In genomic region chr12:66627988-66628317, GRCh38 we compare ENCODE assay signal across 17 cellular contexts. TPM values are rescaled to one million over a fixed set of nuclear protein-coding genes. Genes with fewer than 3 reads are reported as not detected.
A peak's percentile ranks its signal among the peaks of the same experiment; 100 is the strongest.
DNase-seq lines count a peak whose midpoint lies in the region; ATAC-seq, FAIRE-seq and TF ChIP-seq lines count a peak whose summit lies in the region.
"Had no signal": no experiment of that assay in that cellular context is flagged by ENCODE, and none has a peak within 500 bp of the region (broad histone marks: within the 10 kb centered on the region; RNA-seq: fewer than 3 reads in every experiment).

No MANE protein-coding gene starts in this region.

- H3K27ac Mint-ChIP-seq in H9 (peak overlapping the region; percentile 81 to 90 (median 86); a peak in 6 of 7 replicates), osteocyte (ENCODE audit: unreplicated experiment) (peak overlapping the region; percentile 9)

- no peak overlapping the region for H4K5ac ChIP-seq in H9 (ENCODE audit: insufficient read length, low read depth, low read length)

- H3K4me1 Mint-ChIP-seq in H9 (peaks cover 17 to 19% of the 10 kb centered on the region in 2 experiments), osteocyte (ENCODE audit: unreplicated experiment) (peaks cover 33% of the 10 kb centered on the region)

- H3K27ac ChIP-seq in H9 (ENCODE audit: insufficient read length, low read depth, low read length) (no peak overlapping the region), VCaP (peak overlapping the region; percentile 57)

- H3K4me1 ChIP-seq in H9 (ENCODE audit: insufficient read depth, low read length): no peaks in the 10 kb centered on the region

- H2AFZ ChIP-seq in H9 (ENCODE audit: low read length): no peak overlapping the region

- no peak overlapping the region for H2AK5ac ChIP-seq in H9 (ENCODE audit: insufficient read length, low read length)

- H2BK15ac ChIP-seq in H9 (ENCODE audit: low read depth, low read length): no peak overlapping the region

- H3K4me3 ChIP-seq in GM12865 (ENCODE audit: low read depth, low read length): no peak overlapping the region

- H3K36me3 Mint-ChIP-seq in H9 (ENCODE audit: insufficient read depth in 1 of 3, low read depth in 3 of 3) (no peaks in the 10 kb centered on the region), osteocyte (ENCODE audit: unreplicated experiment) (no peaks in the 10 kb centered on the region)

- no peak overlapping the region for H3K9ac ChIP-seq in H9 (ENCODE audit: extremely low read depth, insufficient read length, low read length)

- H3K23ac ChIP-seq in H9 (ENCODE audit: insufficient read length, low read depth, low read length): no peak overlapping the region

- no peak overlapping the region for H2BK20ac ChIP-seq in H9 (ENCODE audit: low read depth, low read length, poor library complexity, severe bottlenecking)

- H3K79me2 ChIP-seq in H9 (ENCODE audit: insufficient read depth, low read length): no peaks in the 10 kb centered on the region

- ATAC-seq in left ventricle myocardium superior: no peak

- no CpG with 5 or more reads among the region's 2 CpGs for WGBS in H9 (ENCODE audit: extremely low coverage, insufficient read length, low lambda C conversion rate)

- H3T11ph ChIP-seq in H9 (ENCODE audit: low read length): no peak overlapping the region

- DNase-seq in GM12865 (ENCODE audit: low read depth) (peak; percentile 9), H9 (no peak), osteocyte (ENCODE audit: extremely low spot score, unreplicated experiment) (no peak), T-helper 2 cell (no peak), frontal cortex (ENCODE audit: low spot score in 2 of 2) (no peak), left ventricle myocardium superior (no peak)
- DNase-seq: EL, GOT3, KG1, NCI-H1092 treated with DMSO at 0.1 percent for 48 hours, NCI-H1694 treated with DMSO at 0.1 percent for 48 hours, NCI-H748 treated with DMSO at 0.1 percent for 48 hours, SIG-M5 had no signal

- H3K4me3 Mint-ChIP-seq in H9: no peak overlapping the region
- H3K4me3 Mint-ChIP-seq in osteocyte (ENCODE audit: unreplicated experiment): no peak overlapping the region

- H3K79me1 ChIP-seq in H9 (ENCODE audit: insufficient read depth, low read depth, low read length, poor library complexity, severe bottlenecking): no peaks in the 10 kb centered on the region

- no peak overlapping the region for H3K56ac ChIP-seq in H9 (ENCODE audit: insufficient read length, low read depth, low read length)

- H3K4me2 ChIP-seq in H9 (ENCODE audit: insufficient read depth, insufficient read length, low read length): no peak overlapping the region

- no peak overlapping the region for H4K91ac ChIP-seq in H9 (ENCODE audit: insufficient read length, low read depth, low read length)

- no peak overlapping the region for H3K4ac ChIP-seq in H9 (ENCODE audit: low read depth, low read length)

- H3K27me3 Mint-ChIP-seq in H9 (ENCODE audit: low read depth) (no peaks in the 10 kb centered on the region), osteocyte (ENCODE audit: unreplicated experiment) (no peaks in the 10 kb centered on the region)

- FAIRE-seq in frontal cortex (lab: Jason Lieb, UNC): no peak
- FAIRE-seq: GM19239, RCC 7860 had no signal

- no peak overlapping the region for H3K18ac ChIP-seq in H9 (ENCODE audit: insufficient read length, low read depth, low read length)

- no peaks in the 10 kb centered on the region for H3K9me3 ChIP-seq in H9 (ENCODE audit: control insufficient read depth, low read depth, low read length)

- H4K8ac ChIP-seq in H9 (replicated peaks; ENCODE audit: insufficient read length, low read depth, low read length): no peak overlapping the region

- no peak overlapping the region for H2BK120ac ChIP-seq in H9 (ENCODE audit: low read depth, low read length, poor library complexity, severe bottlenecking)

- H3K9me3 Mint-ChIP-seq in H9 (no peaks in the 10 kb centered on the region), osteocyte (ENCODE audit: unreplicated experiment) (no peaks in the 10 kb centered on the region)

- TF ChIP-seq CTCF in GM12865 (IDR thresholded peaks at IDR 0.05; ENCODE audit: insufficient read depth, low read depth, low read length, missing control alignments) (no peak), H9 (conservative IDR thresholded peaks at IDR 0.05) (no peak), VCaP (conservative IDR thresholded peaks at IDR 0.05) (no peak), osteocyte (IDR thresholded peaks at IDR 0.05) (no peak)

- no peak overlapping the region for H3K14ac ChIP-seq in H9 (ENCODE audit: insufficient read depth, low read length)

- no peaks in the 10 kb centered on the region for H3K23me2 ChIP-seq in H9 (ENCODE audit: insufficient read length, low read depth, low read length, poor library complexity, severe bottlenecking)

- H4K20me1 ChIP-seq in H9 (ENCODE audit: control insufficient read depth, insufficient read depth, insufficient read length): no peaks in the 10 kb centered on the region

- no peak overlapping the region for H2BK5ac ChIP-seq in H9 (ENCODE audit: insufficient read length, low read length)

- H3K27me3 ChIP-seq in H9 (ENCODE audit: insufficient read depth, low read length): no peaks in the 10 kb centered on the region

- intact Hi-C loops in left ventricle myocardium superior (cut with micrococcal nuclease): no loop called here

- no peak overlapping the region for H2BK12ac ChIP-seq in H9 (ENCODE audit: insufficient read length, low read depth, low read length)

RNA-seq across cellular contexts. Expression of gene GRIP1, which starts 50.9 kb away (rescaled TPM):
- 16.5 and 19.5 TPM in 2 replicates for total RNA-seq in H9 (2021)
- total RNA-seq in osteocyte: 4.6 and 9.1 TPM in 2 replicates
- total RNA-seq in frontal cortex: 122 TPM
- 7.7 TPM for total RNA-seq in left ventricle myocardium superior
- total RNA-seq: T-helper 2 cell treated with Interferon-gamma antibody and Interleukin-4, amounts not matched to agents 100 ng/mL and 5 ng/mL, for 36 hours had no signal
